ENCODE assay signal across 8 cellular contexts in the genomic region with DNA sequence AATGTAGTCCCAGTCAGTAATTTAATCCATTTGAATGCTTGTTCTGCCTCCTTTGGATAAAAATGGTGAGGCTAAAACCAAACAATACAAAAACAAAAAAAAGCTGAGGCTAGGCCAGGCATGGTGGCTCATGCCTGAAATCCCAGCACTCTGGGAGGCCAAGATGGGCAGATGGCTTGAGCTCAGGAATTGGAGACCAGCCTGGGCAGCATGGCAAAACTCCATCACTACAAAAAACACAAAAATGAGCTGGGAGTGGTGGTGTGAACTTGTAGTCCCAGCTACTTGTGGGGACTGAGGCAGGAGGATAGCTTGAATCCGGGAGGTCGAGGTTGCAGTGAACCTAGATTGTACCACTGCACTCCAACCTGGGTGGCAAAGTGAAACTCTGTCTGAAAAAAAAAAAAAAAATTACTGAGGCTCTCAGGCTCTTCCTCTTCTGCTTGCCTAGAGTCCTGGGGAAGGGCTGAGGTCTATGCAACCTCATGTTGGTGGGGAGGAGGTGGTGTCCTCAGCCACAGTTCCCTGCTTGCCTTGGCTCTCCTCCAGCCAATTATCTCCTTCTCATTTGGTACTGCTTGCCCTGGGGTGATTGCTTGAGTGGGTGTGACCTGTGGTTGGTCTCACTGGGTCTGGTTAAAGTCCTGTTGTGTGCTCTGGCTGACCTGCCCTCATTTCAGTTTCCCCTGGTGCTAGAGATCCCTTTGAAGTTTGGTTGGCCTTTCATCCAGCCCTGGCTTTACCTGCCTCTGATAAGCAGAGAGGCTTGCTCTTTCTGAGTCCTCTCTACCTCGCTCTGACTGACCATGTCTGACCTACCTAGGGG. TPM values are rescaled to one million over a fixed set of nuclear protein-coding genes. Genes with fewer than 3 reads are reported as not detected.
DNase-seq lines count a peak whose midpoint lies in the region; ATAC-seq and TF ChIP-seq lines count a peak whose summit lies in the region.

No MANE protein-coding gene starts in this region.

- no peak for DNase-seq in heart right ventricle
- DNase-seq in cardiac septum (ENCODE audit: low spot score): no peak
- peak; percentile 88 for DNase-seq in NOMO-1 treated with DMSO at 0.1 percent for 48 hours (lab: John Stamatoyannopoulos, UW; ENCODE audit: unreplicated experiment)
- DNase-seq in left ventricle myocardium superior: no peak
- DNase-seq in progenitor cell of endocrine pancreas (ENCODE audit: low spot score, unreplicated experiment): no peak
- DNase-seq in GM19238 (ENCODE audit: insufficient read length, low spot score): no peak

- H3K9me3 Mint-ChIP-seq in progenitor cell of endocrine pancreas (ENCODE audit: low read depth): no peaks in the 10 kb centered on the region

- peaks cover 3% of the 10 kb centered on the region for H3K4me1 Mint-ChIP-seq in progenitor cell of endocrine pancreas (ENCODE audit: low read depth)

- no peaks in the 10 kb centered on the region for H3K9me3 ChIP-seq in heart right ventricle

- no peak overlapping the region for H3K27ac Mint-ChIP-seq in progenitor cell of endocrine pancreas

- intact Hi-C loops in heart right ventricle (cut with DNase I): no loop called here
- intact Hi-C loops in cardiac septum (cut with DNase I): no loop called here
- intact Hi-C loops in left ventricle myocardium superior (cut with micrococcal nuclease): no loop called here

- H3K4me1 ChIP-seq in heart right ventricle: peaks cover 0 to 62% (median 14%) of the 10 kb centered on the region in 9 donors

- ATAC-seq in heart right ventricle: peak; percentile 19 to 66 (median 43)
- ATAC-seq in HG02943 (IDR thresholded peaks at IDR 0.05; ENCODE audit: low read depth, unreplicated experiment): peak; percentile 86
- ATAC-seq in left ventricle myocardium superior: peak; percentile 57
- ATAC-seq in SK-N-SH treated with all-trans-retinoic acid at 6 μM for 48 hours: no peak

- 84 to 93% methylated on average over 3 of the region's 3 CpGs for WGBS in heart right ventricle, 2 donors

- H3K4me3 Mint-ChIP-seq in progenitor cell of endocrine pancreas (ENCODE audit: low read depth): no peak overlapping the region

- H3K27me3 Mint-ChIP-seq in progenitor cell of endocrine pancreas: peaks cover 2% of the 10 kb centered on the region

- TF ChIP-seq CTCF in heart right ventricle (IDR thresholded peaks at IDR 0.05) (no peak), progenitor cell of endocrine pancreas (IDR thresholded peaks at IDR 0.05; ENCODE audit: unreplicated experiment) (no peak)

- peak overlapping the region in 1 of 10 donors; percentile 76 for H3K27ac ChIP-seq in heart right ventricle

- no peaks in the 10 kb centered on the region for H3K36me3 Mint-ChIP-seq in progenitor cell of endocrine pancreas (ENCODE audit: insufficient read depth)

- no peaks in the 10 kb centered on the region for H3K36me3 ChIP-seq in heart right ventricle

- no peaks in the 10 kb centered on the region for H3K27me3 ChIP-seq in heart right ventricle

- H3K4me3 ChIP-seq in heart right ventricle: no peak overlapping the region

TF ChIP-seq in SK-N-SH treated with all-trans-retinoic acid at 6 μM for 48 hours, 23 proteins besides CTCF, POLR2A, EP300 and RAD21:
- TF ChIP-seq ZNF70 (CRISPR knock-in tag; IDR thresholded peaks at IDR 0.05): no peak
- no peak for TF ChIP-seq ZFP30 (CRISPR knock-in tag; IDR thresholded peaks at IDR 0.05)
- TF ChIP-seq ZNF8 (CRISPR knock-in tag; IDR thresholded peaks at IDR 0.05): no peak
- TF ChIP-seq, protein P1, sequence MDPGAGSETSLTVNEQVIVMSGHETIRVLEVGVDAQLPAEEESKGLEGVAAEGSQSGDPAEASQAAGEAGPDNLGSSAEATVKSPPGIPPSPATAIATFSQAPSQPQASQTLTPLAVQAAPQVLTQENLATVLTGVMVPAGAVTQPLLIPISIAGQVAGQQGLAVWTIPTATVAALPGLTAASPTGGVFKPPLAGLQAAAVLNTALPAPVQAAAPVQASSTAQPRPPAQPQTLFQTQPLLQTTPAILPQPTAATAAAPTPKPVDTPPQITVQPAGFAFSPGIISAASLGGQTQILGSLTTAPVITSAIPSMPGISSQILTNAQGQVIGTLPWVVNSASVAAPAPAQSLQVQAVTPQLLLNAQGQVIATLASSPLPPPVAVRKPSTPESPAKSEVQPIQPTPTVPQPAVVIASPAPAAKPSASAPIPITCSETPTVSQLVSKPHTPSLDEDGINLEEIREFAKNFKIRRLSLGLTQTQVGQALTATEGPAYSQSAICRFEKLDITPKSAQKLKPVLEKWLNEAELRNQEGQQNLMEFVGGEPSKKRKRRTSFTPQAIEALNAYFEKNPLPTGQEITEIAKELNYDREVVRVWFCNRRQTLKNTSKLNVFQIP (CRISPR knock-in tag; IDR thresholded peaks at IDR 0.05; ENCODE audit: borderline replicate concordance, low read depth): no peak

RNA-seq across cellular contexts. Expression of a gene that starts 20.9 kb away (rescaled TPM):
- total RNA-seq in heart right ventricle (10 to 100 TPM; 37.4 to 82.2 (median 55.2) TPM), cardiac septum (57.9 TPM), left ventricle myocardium superior (58.1 TPM), progenitor cell of endocrine pancreas (0.89 and 1.1 TPM in 2 replicates)
- polyA plus RNA-seq in heart right ventricle: 10 to 100 TPM; 50.3 to 51.2 TPM

Comparison
In these comparisons a context has a peak if more than half of its experiments do, and no peak if none do; other contexts are left out.
1. RNA of a gene that starts 20.9 kb away (total RNA-seq): 58.1 TPM in left ventricle myocardium superior (single experiment), 57.9 TPM in cardiac septum (single experiment) and 37.4 to 82.2 TPM in heart right ventricle; 0.89 to 1.1 TPM in progenitor cell of endocrine pancreas; every median in the first group is over 10 times any median in the second.